Comparison of ENCODE assay signal across 12 cellular contexts in the genomic region with DNA sequence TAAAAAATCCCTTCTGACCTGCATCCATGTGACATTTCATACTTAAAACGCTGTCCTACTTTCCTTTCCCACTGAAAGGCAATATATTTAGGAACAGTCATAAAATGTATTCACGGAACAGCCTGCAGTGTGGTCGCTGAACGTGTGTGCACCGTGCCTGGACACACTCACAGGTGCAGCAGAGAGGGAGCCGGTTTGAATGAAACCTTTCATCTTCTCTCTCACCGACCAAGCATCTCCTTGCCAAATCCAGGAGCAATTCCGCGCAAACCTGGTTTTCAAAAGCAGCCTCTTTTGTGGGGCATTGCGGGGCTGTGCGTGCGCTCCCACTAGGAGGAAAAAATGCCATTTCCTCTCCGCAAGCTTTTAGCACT. TPM values are rescaled to one million over a fixed set of nuclear protein-coding genes. Genes with fewer than 3 reads are reported as not detected.
DNase-seq lines count a peak whose midpoint lies in the region; ATAC-seq and TF ChIP-seq lines count a peak whose summit lies in the region.
"Had no signal": no experiment of that assay in that cellular context is flagged by ENCODE, and none has a peak within 500 bp of the region (broad histone marks: within the 10 kb centered on the region; RNA-seq: fewer than 3 reads in every experiment).

No MANE protein-coding gene starts in this region.

- H3K4me2 ChIP-seq in osteoblast (ENCODE audit: insufficient read depth, low read length) = peak overlapping the region; percentile 85
- H3K4me2 ChIP-seq: KMS-11 had no signal

- TF ChIP-seq CTCF in BJ (IDR thresholded peaks at IDR 0.05; ENCODE audit: insufficient read depth, low read depth, low read length) (no peak), esophagus squamous epithelium (IDR thresholded peaks at IDR 0.05) (no peak), osteoblast (IDR thresholded peaks at IDR 0.05; ENCODE audit: extremely low read depth, low read depth, low read length) (no peak)

- peaks cover 8% of the 10 kb centered on the region for H3K27me3 ChIP-seq in BJ (ENCODE audit: control insufficient read depth, insufficient read depth, low read length)
- peaks cover 0 to 39% (median 0%) of the 10 kb centered on the region in 4 donors for H3K27me3 ChIP-seq in esophagus squamous epithelium
- H3K27me3 ChIP-seq in osteoblast (ENCODE audit: insufficient read depth, low read length) = peaks cover 43% of the 10 kb centered on the region

- POLR2A ChIA-PET in BJ (lab: Charles Lee) = no interaction called here

- H3K27ac ChIP-seq in esophagus squamous epithelium (peak overlapping the region in 1 of 4 donors; percentile 74), osteoblast (ENCODE audit: low read depth, low read length) (no peak overlapping the region)
- H3K27ac ChIP-seq: KMS-11 had no signal

- H3K4me1 ChIP-seq in esophagus squamous epithelium (peaks cover 0 to 33% (median 5%) of the 10 kb centered on the region in 3 donors), osteoblast (ENCODE audit: insufficient read depth, low read length) (peaks cover 10% of the 10 kb centered on the region)

- H3K9me3 ChIP-seq in esophagus squamous epithelium = no peaks in the 10 kb centered on the region
- H3K9me3 ChIP-seq in osteoblast (ENCODE audit: low read depth, low read length) = no peaks in the 10 kb centered on the region

- H3K36me3 ChIP-seq in BJ (ENCODE audit: control insufficient read depth, insufficient read depth, low read length) = no peaks in the 10 kb centered on the region
- no peaks in the 10 kb centered on the region for H3K36me3 ChIP-seq in esophagus squamous epithelium
- H3K36me3 ChIP-seq in osteoblast (ENCODE audit: insufficient read depth, low read length) = no peaks in the 10 kb centered on the region

- H2AFZ ChIP-seq in osteoblast (ENCODE audit: low read length) = no peak overlapping the region

- in situ Hi-C loops in KBM-7 (cut with MboI; ENCODE audit: low pct_unique_long_range_greater_than_20kb, low sequenced_read_pairs) = no loop called here

- ATAC-seq in GM21825 (IDR thresholded peaks at IDR 0.05; ENCODE audit: unreplicated experiment) = no peak

- peak overlapping the region; percentile 39 for H3K4me3 ChIP-seq in BJ (ENCODE audit: low read depth, low read length)
- H3K4me3 ChIP-seq in esophagus squamous epithelium = peak overlapping the region; percentile 34 to 74 (median 50)
- H3K4me3 ChIP-seq in osteoblast (ENCODE audit: insufficient read depth, low read length) = peak overlapping the region; percentile 70

- WGBS in esophagus squamous epithelium, 2 donors = 9 to 14% methylated on average over 12 to 13 of the region's 13 CpGs

- CTCF ChIA-PET in BJ (lab: Yijun Ruan, JAX) = no interaction called here

- DNase-seq in BJ (ENCODE audit: low read depth) (no peak), NCI-H69 (lab: John Stamatoyannopoulos, UW) (peak; percentile 71), esophagus squamous epithelium (lab: John Stamatoyannopoulos, UW) (no peak), osteoblast (ENCODE audit: insufficient read length, low spot score, missing footprints) (no peak), NOMO-1 treated with DMSO at 0.1 percent for 48 hours (lab: John Stamatoyannopoulos, UW; ENCODE audit: unreplicated experiment) (no peak), KBM-7 (no peak), NCI-H128 (lab: John Stamatoyannopoulos, UW; ENCODE audit: unreplicated experiment) (no peak)
- DNase-seq: activated CD4-positive, CD25-positive, alpha-beta regulatory T cell treated with anti-CD3 and anti-CD28 coated beads, Interleukin-2, amount 50 U/mL, for 72 hours; activated naive CD8-positive, alpha-beta T cell treated with anti-CD3 and anti-CD28 coated beads, Interleukin-2, amount 10 ng/mL, durations not matched to agents 7 days and 5 days; stimulated activated naive CD8-positive, alpha-beta T cell treated with anti-CD3 and anti-CD28 coated beads, Interleukin-15, amount 100 ng/mL, for 72 hours had no signal

- H4K20me1 ChIP-seq in osteoblast (ENCODE audit: insufficient read depth, low read length) = no peaks in the 10 kb centered on the region

- peaks cover 4% of the 10 kb centered on the region for H3K79me2 ChIP-seq in osteoblast (ENCODE audit: insufficient read depth, low read length)

- TF ChIP-seq POLR2A in esophagus squamous epithelium (IDR thresholded peaks at IDR 0.05) = no peak

- intact Hi-C loops in esophagus squamous epithelium (cut with DNase I) = no loop called here

RNA-seq across cellular contexts. Expression of a gene that starts 1.0 kb away (rescaled TPM):
- 0.69 and 1.1 TPM in 2 replicates for polyA plus RNA-seq in BJ (2011; rRNA removed)
- polyA minus RNA-seq in BJ (2011; rRNA and poly(A)+ RNA removed) = 0.85 and 2.0 TPM in 2 replicates
- total RNA-seq in esophagus squamous epithelium (1 to 10 TPM in 3 of 4 donors, under 1 TPM in 1; 0.72 to 9.1 (median 4.9) TPM), osteoblast (132 TPM in 2 replicates)
- total RNA-seq: activated naive CD8-positive, alpha-beta T cell treated with anti-CD3 and anti-CD28 coated beads, Interleukin-2, amount 10 ng/mL, durations not matched to agents 7 days and 5 days had no signal

Comparison
In these comparisons a context has a peak if more than half of its experiments do, and no peak if none do; other contexts are left out.
1. RNA of a gene that starts 1.0 kb away (total RNA-seq): 132 TPM in osteoblast; 0.72 to 9.1 TPM in esophagus squamous epithelium; every median in the first group is over 10 times any median in the second.
2. Peak in every context shown above with its lines, with median percentiles within 50 percentile points of each other: H3K4me3 ChIP-seq.